8 cellular contexts compared by ENCODE assay signal in genomic region chr5:172697123-172698121, GRCh38. TPM values are rescaled to one million over a fixed set of nuclear protein-coding genes. Genes with fewer than 3 reads are reported as not detected.
A peak's percentile ranks its signal among the peaks of the same experiment; 100 is the strongest.
DNase-seq lines count a peak whose midpoint lies in the region; ATAC-seq, FAIRE-seq and TF ChIP-seq lines count a peak whose summit lies in the region.

No MANE protein-coding gene starts in this region.

- H3K9ac ChIP-seq in DND-41 (ENCODE audit: low read depth, low read length) (peak overlapping the region; percentile 78), neuronal stem cell (ENCODE audit: low read depth, low read length, poor library complexity) (peak overlapping the region; percentile 38), subcutaneous abdominal adipose tissue (ENCODE audit: low read length in 5 of 5) (peak overlapping the region; percentile 16 to 81 (median 77))

- H3K36me3 ChIP-seq in DND-41 (ENCODE audit: insufficient read depth, low read length) (no peaks in the 10 kb centered on the region), neuronal stem cell (replicated peaks in 1 of 2; ENCODE audit: control insufficient read depth in 2 of 2, insufficient read depth in 2 of 2, low read length in 2 of 2) (no peaks in the 10 kb centered on the region), subcutaneous abdominal adipose tissue (ENCODE audit: control insufficient read depth in 5 of 5, insufficient read depth in 5 of 5, low read length in 5 of 5) (no peaks in the 10 kb centered on the region)

- H3K4me2 ChIP-seq in DND-41 (ENCODE audit: insufficient read depth, low read length): peak overlapping the region; percentile 85
- H3K4me2 ChIP-seq in neuronal stem cell (ENCODE audit: insufficient read depth, low read length, poor library complexity, severe bottlenecking): peak overlapping the region; percentile 49

- no peak for FAIRE-seq in frontal cortex (lab: Jason Lieb, UNC)

- no peak overlapping the region for H4K91ac ChIP-seq in neuronal stem cell (ENCODE audit: low read depth, low read length, poor library complexity)

- no peaks in the 10 kb centered on the region for H3K79me1 ChIP-seq in neuronal stem cell (ENCODE audit: low read depth, low read length)

- no CpG with 5 or more reads among the region's 36 CpGs for WGBS in neuronal stem cell (ENCODE audit: extremely low coverage in 2 of 2, insufficient read length in 2 of 2, insufficient replicate concordance in 1 of 2), 2 donors

- H4K8ac ChIP-seq in neuronal stem cell (ENCODE audit: low read depth, low read length): no peak overlapping the region

- peak overlapping the region; percentile 60 for H3K18ac ChIP-seq in neuronal stem cell (ENCODE audit: low read length)

- H4K20me1 ChIP-seq in DND-41 (ENCODE audit: insufficient read depth, low read length): no peaks in the 10 kb centered on the region; the same call in 1 of the 2 replicates

- no peak overlapping the region for H3K4ac ChIP-seq in neuronal stem cell (ENCODE audit: low read length)

- peak; percentile 96 for TF ChIP-seq CTCF in DND-41 (IDR thresholded peaks at IDR 0.05; ENCODE audit: borderline replicate concordance, extremely low read depth, low read length, poor library complexity, severe bottlenecking)

- peak overlapping the region; percentile 36 for H2AK5ac ChIP-seq in neuronal stem cell (ENCODE audit: low read depth, low read length)

- peak overlapping the region; percentile 33 for H2BK15ac ChIP-seq in neuronal stem cell (ENCODE audit: low read length)

- H3K23ac ChIP-seq in neuronal stem cell (ENCODE audit: low read depth, low read length, poor library complexity): peak overlapping the region; percentile 5

- H3K27ac ChIP-seq in DND-41 (ENCODE audit: low read length) (peak overlapping the region; percentile 92), neuronal stem cell (replicated peaks; ENCODE audit: low read length) (no peak overlapping the region), subcutaneous abdominal adipose tissue (ENCODE audit: low read depth, low read length) (peak overlapping the region; percentile 72)

- peak overlapping the region; percentile 20 for H2BK120ac ChIP-seq in neuronal stem cell (ENCODE audit: low read depth, low read length)

- peak overlapping the region; percentile 29 to 77; a peak in 3 of 4 replicates for H3K4me3 ChIP-seq in DND-41 (ENCODE audit: low read depth in 1 of 2, low read length in 2 of 2)
- peak overlapping the region; percentile 15 to 40 for H3K4me3 ChIP-seq in neuronal stem cell (ENCODE audit: low read length in 2 of 2)
- peak overlapping the region; percentile 71 to 93 (median 87) for H3K4me3 ChIP-seq in subcutaneous abdominal adipose tissue (ENCODE audit: low read depth in 1 of 5, low read length in 5 of 5)

- H2AFZ ChIP-seq in DND-41 (ENCODE audit: low read depth, low read length) (peak overlapping the region; percentile 97), neuronal stem cell (ENCODE audit: low read length) (peak overlapping the region; percentile 90)

- no peak overlapping the region for H2BK12ac ChIP-seq in neuronal stem cell (ENCODE audit: low read length)

- H3K9me3 ChIP-seq in DND-41 (ENCODE audit: insufficient read depth, low read length, severe bottlenecking) (no peaks in the 10 kb centered on the region), neuronal stem cell (replicated peaks in 1 of 2; ENCODE audit: control insufficient read depth in 2 of 2, insufficient read depth in 1 of 2, low read depth in 1 of 2, low read length in 2 of 2) (no peaks in the 10 kb centered on the region), subcutaneous abdominal adipose tissue (ENCODE audit: control insufficient read depth in 5 of 5, low read length in 5 of 5) (no peaks in the 10 kb centered on the region)

- peak; percentile 89 for DNase-seq in DND-41
- peak; percentile 94 for DNase-seq in LoVo (ENCODE audit: low spot score)
- DNase-seq in SIG-M5 (lab: John Stamatoyannopoulos, UW): peak; percentile 42
- peak; percentile 68 for DNase-seq in activated gamma-delta T cell treated with anti-CD3 and anti-CD28 coated beads, Interleukin-2, amount 50 U/mL, for 16 hours (ENCODE audit: low read depth)
- peak; percentile 72 to 87 for DNase-seq in frontal cortex (ENCODE audit: low spot score in 2 of 2)
- peak; percentile 81 for DNase-seq in neuronal stem cell (ENCODE audit: low spot score)

- peaks cover 23% of the 10 kb centered on the region for H3K4me1 ChIP-seq in DND-41 (ENCODE audit: insufficient read depth, low read length)
- peaks cover 13 to 22% of the 10 kb centered on the region in 2 donors for H3K4me1 ChIP-seq in neuronal stem cell (ENCODE audit: control insufficient read depth in 2 of 2, insufficient read depth in 1 of 2, low read depth in 1 of 2, low read length in 2 of 2)
- peaks cover 10 to 41% (median 34%) of the 10 kb centered on the region in 5 donors for H3K4me1 ChIP-seq in subcutaneous abdominal adipose tissue (ENCODE audit: control insufficient read depth in 5 of 5, insufficient read depth in 5 of 5, low read length in 5 of 5)

- H2BK5ac ChIP-seq in neuronal stem cell (ENCODE audit: low read length): no peak overlapping the region

- ATAC-seq in DND-41 (ENCODE audit: insufficient read depth, low read depth): peak; percentile 96
- ATAC-seq in GM21825 (IDR thresholded peaks at IDR 0.05; ENCODE audit: unreplicated experiment): peak; percentile 85

- no peak overlapping the region for H3K14ac ChIP-seq in neuronal stem cell (ENCODE audit: low read length)

- no peaks in the 10 kb centered on the region for H3K79me2 ChIP-seq in DND-41 (ENCODE audit: insufficient read depth, low read length)

- H3K27me3 ChIP-seq in DND-41 (ENCODE audit: insufficient read depth, low read length, poor library complexity): peaks cover 16% of the 10 kb centered on the region
- peaks cover 0 to 26% (median 12%) of the 10 kb centered on the region in 3 experiments for H3K27me3 ChIP-seq in neuronal stem cell (ENCODE audit: control insufficient read depth in 3 of 3, insufficient read depth in 3 of 3, low read depth in 1 of 3, low read length in 3 of 3)
- peaks cover 0 to 8% (median 0%) of the 10 kb centered on the region in 5 donors for H3K27me3 ChIP-seq in subcutaneous abdominal adipose tissue (ENCODE audit: control insufficient read depth in 5 of 5, insufficient read depth in 4 of 5, low read length in 5 of 5)

RNA-seq across cellular contexts. Expression of gene NEURL1B, which starts 56.4 kb away (rescaled TPM):
- 16.3 TPM for total RNA-seq in frontal cortex
- 8.1 TPM for polyA plus RNA-seq in neuronal stem cell (2013, experiment 1 of 2)
- polyA plus RNA-seq in neuronal stem cell (2013, experiment 2 of 2): 8.2 TPM

Comparison
In these comparisons a context has a peak if more than half of its experiments do, and no peak if none do; other contexts are left out.
1. DNase-seq: peak in every context shown above with its lines; median percentile 94 in LoVo; 89 in DND-41; 81 in neuronal stem cell; 80 in frontal cortex; 68 in activated gamma-delta T cell treated with anti-CD3 and anti-CD28 coated beads, Interleukin-2, amount 50 U/mL, for 16 hours; 42 in SIG-M5.
2. H3K4me3 ChIP-seq: peak in every context shown above with its lines; median percentile 87 in subcutaneous abdominal adipose tissue; 53 in DND-41; 28 in neuronal stem cell.